In the genomic region with DNA sequence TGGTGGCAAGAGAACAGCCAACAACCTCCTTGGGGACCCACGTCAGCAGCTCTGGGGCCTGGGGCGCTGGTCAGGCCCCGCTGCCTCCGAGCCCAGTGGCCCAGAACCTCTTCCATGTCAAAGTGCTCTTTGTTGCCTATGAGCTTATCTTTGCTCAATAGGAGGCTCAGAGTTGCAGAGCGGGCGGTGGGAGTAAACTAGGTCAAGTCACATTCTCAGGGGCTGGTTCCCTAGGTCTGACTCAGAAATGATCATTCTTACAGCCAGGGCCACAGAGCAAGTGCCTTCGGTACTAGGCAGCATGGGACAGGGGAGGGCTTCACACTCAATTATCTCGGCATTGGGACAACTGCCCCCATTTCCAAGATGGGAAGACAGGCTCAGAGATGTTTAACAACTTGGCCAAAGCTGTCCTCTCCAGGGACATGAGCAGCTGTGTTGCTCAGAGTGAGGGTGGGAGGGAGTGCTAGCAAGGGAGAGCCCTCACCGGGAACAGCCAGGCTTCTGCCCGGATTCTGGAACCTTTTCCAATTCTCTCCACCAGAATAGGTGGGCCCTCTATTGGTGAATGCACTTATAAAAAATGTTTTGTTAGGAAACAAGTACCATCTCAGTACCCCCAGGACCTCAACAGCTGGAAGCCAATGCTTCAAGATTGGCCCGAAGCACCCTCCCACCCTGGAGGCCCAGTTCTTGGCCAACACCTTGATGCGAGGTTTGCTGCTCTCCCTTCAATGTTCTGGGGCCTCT, we compare ENCODE assay signal across 15 cellular contexts. TPM values are rescaled to one million over a fixed set of nuclear protein-coding genes. Genes with fewer than 3 reads are reported as not detected.
DNase-seq lines count a peak whose midpoint lies in the region; ATAC-seq and TF ChIP-seq lines count a peak whose summit lies in the region.
"Had no signal": no experiment of that assay in that cellular context is flagged by ENCODE, and none has a peak within 500 bp of the region (broad histone marks: within the 10 kb centered on the region; RNA-seq: fewer than 3 reads in every experiment).

No MANE protein-coding gene starts in this region.

- H2AFZ ChIP-seq in Karpas-422 (ENCODE audit: low read length) = no peak overlapping the region
- H2AFZ ChIP-seq: hepatocyte had no signal

- in situ Hi-C loops in GM13976 (cut with MboI; ENCODE audit: low sequenced_read_pairs, unreplicated experiment) (loop anchor here (25.0 kb wide), 1 partner anchor 343 kb away; no protein-coding TSS in a partner anchor), gastrocnemius medialis (cut with MboI; ENCODE audit: low sequenced_read_pairs in 4 of 4) (no loop called here)

- H3K27me3 ChIP-seq in Karpas-422 (ENCODE audit: low read length) = no peaks in the 10 kb centered on the region
- H3K27me3 ChIP-seq in gastrocnemius medialis = no peaks in the 10 kb centered on the region
- H3K27me3 ChIP-seq in CD8-positive, alpha-beta memory T cell (ENCODE audit: insufficient read depth, low read length, poor library complexity, severe bottlenecking) = no peaks in the 10 kb centered on the region
- H3K27me3 ChIP-seq: cardiac muscle cell, hepatocyte had no signal

- H3K9me3 ChIP-seq in Karpas-422 (ENCODE audit: low read length) (no peaks in the 10 kb centered on the region), gastrocnemius medialis (no peaks in the 10 kb centered on the region)
- no peaks in the 10 kb centered on the region for H3K9me3 ChIP-seq in CD8-positive, alpha-beta memory T cell (ENCODE audit: low read length)

- CTCF ChIA-PET in CD8-positive, alpha-beta memory T cell (lab: Charles Lee) = interaction anchor here (1.9 kb wide), 1 partner anchor 9 kb away, joined by 12 read pairs; no protein-coding TSS in a partner anchor

- H3K4me2 ChIP-seq in Karpas-422 (ENCODE audit: low read depth, low read length, poor library complexity, severe bottlenecking) = peak overlapping the region; percentile 25
- H3K4me2 ChIP-seq: hepatocyte had no signal

- TF ChIP-seq CTCF in GM13976 (IDR thresholded peaks at IDR 0.05; ENCODE audit: borderline replicate concordance, control extremely low read depth, extremely low read depth, insufficient read depth, missing control alignments) (no peak), glutamatergic neuron (IDR thresholded peaks at IDR 0.05; ENCODE audit: partially characterized antibody, unreplicated experiment) (no peak), gastrocnemius medialis (IDR thresholded peaks at IDR 0.05 in 4 of 5, conservative IDR thresholded peaks at IDR 0.05 in 1 of 5) (no peak)

- H3K4me3 ChIP-seq in Karpas-422 (ENCODE audit: low read length) = no peak overlapping the region; the same call in 1 of the 2 replicates
- H3K4me3 ChIP-seq in gastrocnemius medialis = no peak overlapping the region
- H3K4me3 ChIP-seq in CD8-positive, alpha-beta memory T cell (ENCODE audit: low read length) = no peak overlapping the region
- H3K4me3 ChIP-seq: cardiac muscle cell, hepatocyte had no signal

- no peaks in the 10 kb centered on the region for H3K36me3 ChIP-seq in Karpas-422 (ENCODE audit: insufficient read depth, low read length)
- no peaks in the 10 kb centered on the region for H3K36me3 ChIP-seq in gastrocnemius medialis
- H3K36me3 ChIP-seq in CD8-positive, alpha-beta memory T cell (ENCODE audit: insufficient read depth, low read length) = no peaks in the 10 kb centered on the region
- H3K36me3 ChIP-seq: cardiac muscle cell had no signal

- H4K20me1 ChIP-seq in Karpas-422 (ENCODE audit: insufficient read depth, low read depth, low read length) = peaks cover 19% of the 10 kb centered on the region; the same call in 1 of the 2 replicates

- peaks cover 19% of the 10 kb centered on the region for H3K4me1 Mint-ChIP-seq in glutamatergic neuron (ENCODE audit: low read depth, unreplicated experiment)
- peaks cover 0 to 4% of the 10 kb centered on the region in 2 donors for H3K4me1 Mint-ChIP-seq in immature natural killer cell
- no peaks in the 10 kb centered on the region for H3K4me1 Mint-ChIP-seq in CD8-positive, alpha-beta memory T cell
- H3K4me1 Mint-ChIP-seq: activated CD8-positive, alpha-beta memory T cell treated with anti-CD3 and anti-CD28 coated beads, Interleukin-2, amount 10 ng/mL, durations not matched to agents 7 days and 5 days; CD4-positive, alpha-beta memory T cell had no signal

- H3K27me3 Mint-ChIP-seq in glutamatergic neuron (ENCODE audit: unreplicated experiment) = peaks cover 8% of the 10 kb centered on the region
- H3K27me3 Mint-ChIP-seq in immature natural killer cell (ENCODE audit: low read depth in 3 of 3) = peaks cover 0 to 2% (median 0%) of the 10 kb centered on the region in 3 donors
- no peaks in the 10 kb centered on the region for H3K27me3 Mint-ChIP-seq in CD8-positive, alpha-beta memory T cell
- H3K27me3 Mint-ChIP-seq: activated CD8-positive, alpha-beta memory T cell treated with anti-CD3 and anti-CD28 coated beads, Interleukin-2, amount 10 ng/mL, durations not matched to agents 7 days and 5 days; CD4-positive, alpha-beta memory T cell had no signal

- H3K27ac ChIP-seq in Karpas-422 (ENCODE audit: low read length) (peak overlapping the region; percentile 87), gastrocnemius medialis (peak overlapping the region in 3 of 4 donors; percentile 3 to 86 (median 31))
- H3K27ac ChIP-seq in CD8-positive, alpha-beta memory T cell (ENCODE audit: low read depth, low read length) = no peak overlapping the region
- H3K27ac ChIP-seq: cardiac muscle cell, hepatocyte had no signal

- H3K4me1 ChIP-seq in Karpas-422 (ENCODE audit: low read length) = peaks cover 98% of the 10 kb centered on the region
- peaks cover 28% of the 10 kb centered on the region in 2 donors for H3K4me1 ChIP-seq in gastrocnemius medialis
- H3K4me1 ChIP-seq in CD8-positive, alpha-beta memory T cell (ENCODE audit: insufficient read depth, low read length) = no peaks in the 10 kb centered on the region

- TF ChIP-seq POLR2A in gastrocnemius medialis (IDR thresholded peaks at IDR 0.05) = no peak

- peak overlapping the region; percentile 54 for H3K9ac ChIP-seq in Karpas-422 (ENCODE audit: low read length)

- H3K9me3 Mint-ChIP-seq in glutamatergic neuron (ENCODE audit: unreplicated experiment) (peaks cover 6% of the 10 kb centered on the region), immature natural killer cell (no peaks in the 10 kb centered on the region)
- no peaks in the 10 kb centered on the region for H3K9me3 Mint-ChIP-seq in CD8-positive, alpha-beta memory T cell
- H3K9me3 Mint-ChIP-seq: CD4-positive, alpha-beta memory T cell had no signal

- H3K9me2 ChIP-seq in Karpas-422 (replicated peaks; ENCODE audit: insufficient read depth, low read length) = no peaks in the 10 kb centered on the region

- DNase-seq in GM13976 (ENCODE audit: low spot score) (peak; percentile 32), Karpas-422 (peak; percentile 83), glutamatergic neuron (peak; percentile 19), gastrocnemius medialis (peak in 1 of 2 donors; percentile 28), immature natural killer cell (no peak), NCI-H2029 (lab: John Stamatoyannopoulos, UW) (no peak)
- no peak for DNase-seq in CD8-positive, alpha-beta memory T cell
- DNase-seq: activated CD8-positive, alpha-beta memory T cell treated with anti-CD3 and anti-CD28 coated beads, Interleukin-2, amount 10 ng/mL, durations not matched to agents 7 days and 5 days; CD4-positive, alpha-beta memory T cell; stimulated activated CD4-positive, alpha-beta T cell treated with anti-CD3 and anti-CD28 coated beads, Interleukin-12 subunit alpha, Interleukin-12 subunit beta, amount 100 ng/mL, for 4 hours; stimulated activated naive CD4-positive, alpha-beta T cell treated with Interleukin-2 at 50 U/mL for 16 hours had no signal

- ATAC-seq in gastrocnemius medialis (no peak), GM19467 (IDR thresholded peaks at IDR 0.05; ENCODE audit: unreplicated experiment) (no peak)
- ATAC-seq: activated CD8-positive, alpha-beta memory T cell treated with anti-CD3 and anti-CD28 coated beads, Interleukin-2, amount 10 ng/mL, durations not matched to agents 7 days and 5 days; SK-N-SH treated with all-trans-retinoic acid at 6 μM for 48 hours had no signal

- H3K36me3 Mint-ChIP-seq in glutamatergic neuron (ENCODE audit: unreplicated experiment) = no peaks in the 10 kb centered on the region
- H3K36me3 Mint-ChIP-seq in immature natural killer cell = peaks cover 0 to 3% (median 0%) of the 10 kb centered on the region in 3 donors
- peaks cover 0 to 2% (median 2%) of the 10 kb centered on the region in 3 donors for H3K36me3 Mint-ChIP-seq in CD8-positive, alpha-beta memory T cell
- H3K36me3 Mint-ChIP-seq: activated CD8-positive, alpha-beta memory T cell treated with anti-CD3 and anti-CD28 coated beads, Interleukin-2, amount 10 ng/mL, durations not matched to agents 7 days and 5 days; CD4-positive, alpha-beta memory T cell had no signal

- H3K27ac Mint-ChIP-seq in glutamatergic neuron (ENCODE audit: unreplicated experiment) (no peak overlapping the region), immature natural killer cell (no peak overlapping the region)
- no peak overlapping the region for H3K27ac Mint-ChIP-seq in CD8-positive, alpha-beta memory T cell
- H3K27ac Mint-ChIP-seq: activated CD8-positive, alpha-beta memory T cell treated with anti-CD3 and anti-CD28 coated beads, Interleukin-2, amount 10 ng/mL, durations not matched to agents 7 days and 5 days had no signal

- intact Hi-C loops in gastrocnemius medialis (cut with DNase I; ENCODE audit: low total_unique reads) = no loop called here

- H3K4me3 Mint-ChIP-seq in glutamatergic neuron (ENCODE audit: unreplicated experiment) (no peak overlapping the region), immature natural killer cell (no peak overlapping the region)
- H3K4me3 Mint-ChIP-seq in CD8-positive, alpha-beta memory T cell = no peak overlapping the region
- H3K4me3 Mint-ChIP-seq: activated CD8-positive, alpha-beta memory T cell treated with anti-CD3 and anti-CD28 coated beads, Interleukin-2, amount 10 ng/mL, durations not matched to agents 7 days and 5 days; CD4-positive, alpha-beta memory T cell had no signal

- H3K79me2 ChIP-seq in Karpas-422 (ENCODE audit: low read length) = no peaks in the 10 kb centered on the region

- POLR2A ChIA-PET in CD8-positive, alpha-beta memory T cell (lab: Charles Lee) = no interaction called here

RNA-seq across cellular contexts. Expression of a gene that starts 11.9 kb away (rescaled TPM):
- total RNA-seq in Karpas-422 (2014; rRNA removed; shearing (Covaris generic); ENCODE audit: low replicate concordance) = 29.4 and 83.8 TPM in 2 replicates
- total RNA-seq in glutamatergic neuron (ENCODE audit: unreplicated experiment) = 409 TPM
- total RNA-seq in gastrocnemius medialis = 10 to 100 TPM in 2 of 4 donors, 1 to 10 TPM in 2; 9.0 to 17.4 (median 13.4) TPM
- 1 to 10 TPM; 4.2 to 5.6 (median 4.6) TPM for polyA plus RNA-seq in immature natural killer cell
- total RNA-seq in CD8-positive, alpha-beta memory T cell = 10 to 100 TPM; 10.4 to 10.5 TPM
- polyA plus RNA-seq in CD8-positive, alpha-beta memory T cell = 7.0 TPM

RNA-seq across cellular contexts. Expression of a gene that starts 28.8 kb away (rescaled TPM):
- total RNA-seq in Karpas-422 (2014; rRNA removed; shearing (Covaris generic); ENCODE audit: low replicate concordance) = not detected in 2 replicates
- total RNA-seq in glutamatergic neuron (ENCODE audit: unreplicated experiment) = not detected
- total RNA-seq in gastrocnemius medialis = 1 to 10 TPM in 1 of 4 donors, under 1 TPM in 1, not detected in 2; 0.46 to 1.3 TPM
- not detected for polyA plus RNA-seq in immature natural killer cell
- not detected for total RNA-seq in CD8-positive, alpha-beta memory T cell
- not detected for polyA plus RNA-seq in CD8-positive, alpha-beta memory T cell
- total RNA-seq: activated CD8-positive, alpha-beta memory T cell treated with anti-CD3 and anti-CD28 coated beads, Interleukin-2, amount 10 ng/mL, durations not matched to agents 7 days and 5 days; cardiac muscle cell; CD4-positive, alpha-beta memory T cell had no signal
- polyA plus RNA-seq: CD4-positive, alpha-beta memory T cell had no signal

RNA-seq across cellular contexts. Expression of a gene that starts 55.4 kb away (rescaled TPM):
- 95.9 and 115 TPM in 2 replicates for total RNA-seq in Karpas-422 (2014; rRNA removed; shearing (Covaris generic); ENCODE audit: low replicate concordance)
- total RNA-seq in glutamatergic neuron (ENCODE audit: unreplicated experiment) (60.6 TPM), gastrocnemius medialis (10 to 100 TPM; 39.3 to 48.7 (median 43.7) TPM)
- polyA plus RNA-seq in immature natural killer cell = 10 to 100 TPM; 12.9 to 23.6 (median 15.9) TPM
- total RNA-seq in CD8-positive, alpha-beta memory T cell = 100 to 1,000 TPM; 109 to 116 TPM
- polyA plus RNA-seq in CD8-positive, alpha-beta memory T cell = 24.2 TPM

Comparison
In these comparisons a context has a peak if more than half of its experiments do, and no peak if none do; other contexts are left out.
1. DNase-seq: peak in GM13976 (single experiment), Karpas-422 (single experiment) and glutamatergic neuron (single experiment); none in immature natural killer cell (0 of 3), NCI-H2029 (single experiment) and CD8-positive, alpha-beta memory T cell (0 of 5).